26 cellular contexts compared by ENCODE assay signal in genomic region chr20:32686530-32687179, GRCh38. TPM values are rescaled to one million over a fixed set of nuclear protein-coding genes. Genes with fewer than 3 reads are reported as not detected.
"Had no signal": no experiment of that assay in that cellular context is flagged by ENCODE, and none has a peak within 500 bp of the region (broad histone marks: within the 10 kb centered on the region; RNA-seq: fewer than 3 reads in every experiment).

No MANE protein-coding gene starts in this region.

- FAIRE-seq: TTC549 had no signal

- H3K9me3 Mint-ChIP-seq: activated B cell treated with CpG ODN at 0.5 μM for 24 hours; activated CD4-positive, alpha-beta T cell treated with anti-CD3 and anti-CD28 coated beads, Interleukin-2, amount 10 ng/mL, durations not matched to agents 24 days and 14 days; activated naive CD4-positive, alpha-beta T cell treated with anti-CD3 and anti-CD28 coated beads, Interleukin-2, amount 50 U/mL, for 72 hours; activated naive CD8-positive, alpha-beta T cell treated with anti-CD3 and anti-CD28 coated beads, Interleukin-2, amount 50 U/mL, for 24 hours; activated T-cell treated with anti-CD3 and anti-CD28 coated beads, Interleukin-2, amount 50 U/mL, for 24 hours; central memory CD8-positive, alpha-beta T cell had no signal

- H3K4me3 ChIP-seq: ascending aorta, body of pancreas had no signal

- H3K9me3 ChIP-seq: ascending aorta, body of pancreas had no signal

- H3K36me3 Mint-ChIP-seq: activated CD8-positive, alpha-beta memory T cell treated with anti-CD3 and anti-CD28 coated beads, Interleukin-2, amount 10 ng/mL, durations not matched to agents 7 days and 5 days; activated naive CD4-positive, alpha-beta T cell treated with anti-CD3 and anti-CD28 coated beads, Interleukin-2, amount 50 U/mL, for 72 hours had no signal

- H3K27me3 ChIP-seq: ascending aorta, body of pancreas had no signal

- H3K36me3 ChIP-seq: ascending aorta had no signal

- H3K4me1 Mint-ChIP-seq: activated B cell treated with CpG ODN at 0.5 μM for 24 hours; central memory CD8-positive, alpha-beta T cell had no signal

- ATAC-seq: activated CD8-positive, alpha-beta memory T cell treated with anti-CD3 and anti-CD28 coated beads, Interleukin-2, amount 10 ng/mL, durations not matched to agents 7 days and 5 days; activated naive CD4-positive, alpha-beta T cell treated with anti-CD3 and anti-CD28 coated beads, Interleukin-2, amount 50 U/mL, for 72 hours; activated naive CD8-positive, alpha-beta T cell treated with anti-CD3 and anti-CD28 coated beads, Interleukin-2, amount 50 U/mL, for 24 hours; body of pancreas; Panc1; T-helper 17 cell had no signal

- H3K4me1 ChIP-seq: ascending aorta, body of pancreas had no signal

- H3K27me3 Mint-ChIP-seq: activated B cell treated with CpG ODN at 0.5 μM for 24 hours; activated CD4-positive, alpha-beta T cell treated with anti-CD3 and anti-CD28 coated beads, Interleukin-2, amount 10 ng/mL, durations not matched to agents 24 days and 14 days; activated CD8-positive, alpha-beta memory T cell treated with anti-CD3 and anti-CD28 coated beads, Interleukin-2, amount 10 ng/mL, durations not matched to agents 7 days and 5 days; activated naive CD8-positive, alpha-beta T cell treated with anti-CD3 and anti-CD28 coated beads, Interleukin-2, amount 50 U/mL, for 24 hours; activated T-cell treated with anti-CD3 and anti-CD28 coated beads, Interleukin-2, amount 50 U/mL, for 24 hours; central memory CD8-positive, alpha-beta T cell; T-helper 17 cell had no signal

- H3K27ac Mint-ChIP-seq: activated B cell treated with CpG ODN at 0.5 μM for 24 hours; activated CD4-positive, alpha-beta T cell treated with anti-CD3 and anti-CD28 coated beads, Interleukin-2, amount 10 ng/mL, durations not matched to agents 24 days and 14 days; activated CD8-positive, alpha-beta memory T cell treated with anti-CD3 and anti-CD28 coated beads, Interleukin-2, amount 10 ng/mL, durations not matched to agents 7 days and 5 days; activated naive CD4-positive, alpha-beta T cell treated with anti-CD3 and anti-CD28 coated beads, Interleukin-2, amount 50 U/mL, for 72 hours; activated naive CD8-positive, alpha-beta T cell treated with anti-CD3 and anti-CD28 coated beads, Interleukin-2, amount 50 U/mL, for 24 hours; activated T-cell treated with anti-CD3 and anti-CD28 coated beads, Interleukin-2, amount 50 U/mL, for 24 hours; T-helper 17 cell had no signal

- DNase-seq: activated B cell treated with CpG ODN at 0.5 μM for 24 hours; activated CD4-positive, alpha-beta T cell treated with anti-CD3 and anti-CD28 coated beads for 1 hour; activated CD4-positive, alpha-beta T cell treated with anti-CD3 and anti-CD28 coated beads, Interleukin-2, amount 10 ng/mL, durations not matched to agents 24 days and 14 days; activated CD4-positive, alpha-beta T cell treated with anti-CD3 and anti-CD28 coated beads, Interleukin-2, amount 50 U/mL, for 48 hours; activated CD8-positive, alpha-beta memory T cell treated with anti-CD3 and anti-CD28 coated beads, Interleukin-2, amount 10 ng/mL, durations not matched to agents 7 days and 5 days; activated effector memory CD4-positive, alpha-beta T cell treated with anti-CD3 and anti-CD28 coated beads, Interleukin-2, amount 50 U/mL, for 16 hours; activated naive CD4-positive, alpha-beta T cell treated with Interleukin-2 at 50 U/mL for 16 hours; activated naive CD8-positive, alpha-beta T cell treated with anti-CD3 and anti-CD28 coated beads, Interleukin-2, amount 50 U/mL, for 24 hours; activated T-cell treated with anti-CD3 and anti-CD28 coated beads, Interleukin-2, amount 50 U/mL, for 24 hours; amniotic stem cell; body of pancreas; Karpas-422; NCI-H1092; NCI-H1417; NCI-H2029 treated with DMSO at 0.1 percent for 48 hours; NCI-H510A; NCI-H526 treated with DMSO at 0.1 percent for 48 hours; RPMI8226; SHP77 treated with DMSO at 0.1 percent for 48 hours; T-helper 17 cell had no signal

- H3K27ac ChIP-seq: ascending aorta, body of pancreas had no signal

- H3K4me3 Mint-ChIP-seq: activated B cell treated with CpG ODN at 0.5 μM for 24 hours; activated CD4-positive, alpha-beta T cell treated with anti-CD3 and anti-CD28 coated beads, Interleukin-2, amount 10 ng/mL, durations not matched to agents 24 days and 14 days; activated CD8-positive, alpha-beta memory T cell treated with anti-CD3 and anti-CD28 coated beads, Interleukin-2, amount 10 ng/mL, durations not matched to agents 7 days and 5 days; activated naive CD8-positive, alpha-beta T cell treated with anti-CD3 and anti-CD28 coated beads, Interleukin-2, amount 50 U/mL, for 24 hours; activated T-cell treated with anti-CD3 and anti-CD28 coated beads, Interleukin-2, amount 50 U/mL, for 24 hours; central memory CD8-positive, alpha-beta T cell; T-helper 17 cell had no signal

RNA-seq across cellular contexts. Expression of gene C20orf203, which starts 12.9 kb away (rescaled TPM):
- total RNA-seq: activated B cell treated with CpG ODN at 0.5 μM for 24 hours, ascending aorta, SK-MEL-5 had no signal
